In genomic region chr16:1342526-1343427, GRCh38 we compare ENCODE assay signal across 8 cellular contexts. TPM values are rescaled to one million over a fixed set of nuclear protein-coding genes. Genes with fewer than 3 reads are reported as not detected.
DNase-seq lines count a peak whose midpoint lies in the region; ATAC-seq and TF ChIP-seq lines count a peak whose summit lies in the region.

No MANE protein-coding gene starts in this region.

- CTCF ChIA-PET in activated naive CD4-positive, alpha-beta T cell treated with anti-CD3 and anti-CD28 coated beads, Interleukin-2, amount 10 ng/mL, durations not matched to agents 7 days and 5 days (lab: Charles Lee) = interaction anchor here (1.0 to 1.3 kb wide), 3 partner anchors 12 to 42 kb away, joined by 3 to 5 read pairs (median 3); no protein-coding TSS in a partner anchor

- H3K9ac ChIP-seq in SK-N-MC (ENCODE audit: insufficient read length) = no peak overlapping the region

- no peaks in the 10 kb centered on the region for H3K27me3 ChIP-seq in upper lobe of right lung

- ATAC-seq in HG02759 (IDR thresholded peaks at IDR 0.05; ENCODE audit: unreplicated experiment) (peak; percentile 93), Right ventricle myocardium superior (ENCODE audit: poor library complexity) (peak; percentile 95), upper lobe of right lung (peak; percentile 95)

- no peaks in the 10 kb centered on the region for H3K36me3 Mint-ChIP-seq in activated naive CD4-positive, alpha-beta T cell treated with anti-CD3 and anti-CD28 coated beads, Interleukin-2, amount 10 ng/mL, durations not matched to agents 7 days and 5 days

- peaks cover 20% of the 10 kb centered on the region for H3K27me3 Mint-ChIP-seq in activated naive CD4-positive, alpha-beta T cell treated with anti-CD3 and anti-CD28 coated beads, Interleukin-2, amount 10 ng/mL, durations not matched to agents 7 days and 5 days

- H3K27ac ChIP-seq in SK-N-MC (no peak overlapping the region), upper lobe of right lung (no peak overlapping the region)

- H3K4me1 ChIP-seq in upper lobe of right lung = peaks cover 8% of the 10 kb centered on the region

- H3K36me3 ChIP-seq in SK-N-MC (ENCODE audit: insufficient read depth, low read length) (no peaks in the 10 kb centered on the region), upper lobe of right lung (no peaks in the 10 kb centered on the region)

- H3K4me3 ChIP-seq in SK-N-MC (peak overlapping the region; percentile 65), upper lobe of right lung (peak overlapping the region; percentile 31)

- H3K27ac Mint-ChIP-seq in activated naive CD4-positive, alpha-beta T cell treated with anti-CD3 and anti-CD28 coated beads, Interleukin-2, amount 10 ng/mL, durations not matched to agents 7 days and 5 days = peak overlapping the region; percentile 11

- intact Hi-C loops in Right ventricle myocardium superior (cut with DNase I) (no loop called here), posterior cingulate gyrus (cut with DNase I) (no loop called here), upper lobe of right lung (cut with DNase I) (no loop called here)

- no peaks in the 10 kb centered on the region for H3K9me3 Mint-ChIP-seq in activated naive CD4-positive, alpha-beta T cell treated with anti-CD3 and anti-CD28 coated beads, Interleukin-2, amount 10 ng/mL, durations not matched to agents 7 days and 5 days

- peak; percentile 98 for DNase-seq in NCI-H1092 treated with DMSO at 0.1 percent for 48 hours (lab: John Stamatoyannopoulos, UW)
- DNase-seq in SK-N-MC (ENCODE audit: low read depth, low spot score) = peak; percentile 76
- peak; percentile 98 for DNase-seq in activated naive CD4-positive, alpha-beta T cell treated with anti-CD3 and anti-CD28 coated beads, Interleukin-2, amount 10 ng/mL, durations not matched to agents 7 days and 5 days
- DNase-seq in Right ventricle myocardium superior = peak; percentile 94
- peak; percentile 70 to 98 (median 84) for DNase-seq in posterior cingulate gyrus
- peak; percentile 97 for DNase-seq in upper lobe of right lung

- H3K4me1 Mint-ChIP-seq in activated naive CD4-positive, alpha-beta T cell treated with anti-CD3 and anti-CD28 coated beads, Interleukin-2, amount 10 ng/mL, durations not matched to agents 7 days and 5 days = peaks cover 21% of the 10 kb centered on the region

- no peaks in the 10 kb centered on the region for H3K9me3 ChIP-seq in SK-N-MC (ENCODE audit: low read depth, low read length)
- no peaks in the 10 kb centered on the region for H3K9me3 ChIP-seq in upper lobe of right lung

- TF ChIP-seq CTCF in GM12873 (IDR thresholded peaks at IDR 0.05; ENCODE audit: insufficient read depth, low read depth, low read length, missing control alignments) (peak; percentile 28), upper lobe of right lung (IDR thresholded peaks at IDR 0.05) (no peak)

- peak overlapping the region; percentile 68 for H3K4me3 Mint-ChIP-seq in activated naive CD4-positive, alpha-beta T cell treated with anti-CD3 and anti-CD28 coated beads, Interleukin-2, amount 10 ng/mL, durations not matched to agents 7 days and 5 days

RNA-seq across cellular contexts. Expression of gene TSR3, which starts 8.9 kb away (rescaled TPM):
- total RNA-seq in Right ventricle myocardium superior = 52.6 TPM
- 43.8 TPM for total RNA-seq in upper lobe of right lung

RNA-seq across cellular contexts. Expression of gene GNPTG, which starts 9.0 kb away (rescaled TPM):
- 30.3 TPM for total RNA-seq in Right ventricle myocardium superior
- total RNA-seq in upper lobe of right lung = 82.9 TPM

RNA-seq across cellular contexts. Expression of gene BAIAP3, which starts 9.3 kb away (rescaled TPM):
- total RNA-seq in Right ventricle myocardium superior (3.7 TPM), upper lobe of right lung (3.0 TPM)

RNA-seq across cellular contexts. Expression of gene UBE2I, which starts 33.3 kb away (rescaled TPM):
- total RNA-seq in Right ventricle myocardium superior (77.2 TPM), upper lobe of right lung (95.6 TPM)
